11 cellular contexts compared by ENCODE assay signal in the genomic region with DNA sequence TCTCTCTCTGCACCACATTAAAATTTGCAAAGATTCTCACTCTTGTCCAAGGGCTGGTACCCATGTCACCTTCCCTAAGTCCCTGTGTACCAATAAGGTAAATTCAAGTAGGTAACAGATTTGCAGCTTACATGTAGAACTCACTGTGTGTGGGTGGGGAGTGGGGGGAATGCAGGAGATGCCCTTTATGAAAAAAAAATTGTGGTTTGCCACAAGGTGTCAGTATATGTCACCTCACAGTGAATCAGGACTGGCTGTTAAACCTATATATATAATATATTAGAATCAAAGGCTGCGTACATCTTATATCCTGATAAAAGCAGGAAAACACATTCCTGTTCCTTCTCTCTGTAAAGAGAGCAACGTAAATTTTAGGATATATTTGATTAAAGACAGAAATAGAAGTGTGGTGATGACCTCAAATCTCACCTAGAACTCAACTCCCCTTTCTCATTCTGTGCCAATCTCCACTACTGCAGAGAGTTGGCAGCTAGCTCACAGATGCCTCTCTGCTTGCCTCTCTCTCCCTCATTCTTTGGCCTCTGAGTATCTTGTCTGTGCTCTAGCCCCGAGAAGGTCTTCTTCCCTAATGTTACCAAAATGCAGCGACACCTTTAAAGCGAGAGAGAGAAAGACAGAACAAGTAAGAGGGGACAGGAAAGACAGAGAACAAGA. TPM values are rescaled to one million over a fixed set of nuclear protein-coding genes. Genes with fewer than 3 reads are reported as not detected.
DNase-seq lines count a peak whose midpoint lies in the region; ATAC-seq, FAIRE-seq and TF ChIP-seq lines count a peak whose summit lies in the region.
"Had no signal": no experiment of that assay in that cellular context is flagged by ENCODE, and none has a peak within 500 bp of the region (broad histone marks: within the 10 kb centered on the region; RNA-seq: fewer than 3 reads in every experiment).

No MANE protein-coding gene starts in this region.

- no peaks in the 10 kb centered on the region for H3K9me1 ChIP-seq in keratinocyte (ENCODE audit: control insufficient read depth, extremely low read depth, insufficient read depth, low read length)

- peak overlapping the region; percentile 36; the same call in 1 of the 2 replicates for H3K27ac Mint-ChIP-seq in HFFc6
- H3K27ac Mint-ChIP-seq in endothelial cell (ENCODE audit: unreplicated experiment) = no peak overlapping the region
- no peak overlapping the region for H3K27ac Mint-ChIP-seq in natural killer cell treated with Interleukin-12 subunit alpha and Interleukin-12 subunit beta and Interleukin-15 and Interleukin-18, amount 100 ng/mL, for 72 hours

- peak overlapping the region; percentile 90 for H3K4me2 ChIP-seq in keratinocyte (ENCODE audit: control insufficient read depth, extremely low read depth, insufficient read depth, low read depth, low read length)

- FAIRE-seq in keratinocyte (lab: Jason Lieb, UNC) = peak; percentile 51

- no peak overlapping the region for H3K4me3 Mint-ChIP-seq in HFFc6
- no peak overlapping the region for H3K4me3 Mint-ChIP-seq in endothelial cell (ENCODE audit: unreplicated experiment)
- no peak overlapping the region for H3K4me3 Mint-ChIP-seq in natural killer cell treated with Interleukin-12 subunit alpha and Interleukin-12 subunit beta and Interleukin-15 and Interleukin-18, amount 100 ng/mL, for 72 hours

- no peaks in the 10 kb centered on the region for H4K20me1 ChIP-seq in keratinocyte (ENCODE audit: control insufficient read depth, extremely low read depth, insufficient read depth, low read length)

- H3K36me3 ChIP-seq in keratinocyte (ENCODE audit: control insufficient read depth in 2 of 2, extremely low read depth in 1 of 2, insufficient read depth in 2 of 2, low read length in 2 of 2) = no peaks in the 10 kb centered on the region

- peak; percentile 15 for DNase-seq in COR-L47 (lab: John Stamatoyannopoulos, UW)
- no peak for DNase-seq in HFFc6
- peak; percentile 46 for DNase-seq in SW480 (ENCODE audit: low spot score)
- DNase-seq in keratinocyte (ENCODE audit: low read depth, low spot score) = no peak
- DNase-seq in endothelial cell (ENCODE audit: low spot score) = no peak
- no peak for DNase-seq in central memory CD4-positive, alpha-beta T cell
- DNase-seq in NCI-H1436 treated with DMSO at 0.1 percent for 48 hours (lab: John Stamatoyannopoulos, UW) = no peak
- DNase-seq in natural killer cell treated with Interleukin-12 subunit alpha and Interleukin-12 subunit beta and Interleukin-15 and Interleukin-18, amount 100 ng/mL, for 72 hours (ENCODE audit: low spot score) = no peak
- DNase-seq: SIG-M5 had no signal

- H3K4me3 ChIP-seq in keratinocyte (ENCODE audit: control insufficient read depth in 2 of 3, extremely low read depth in 1 of 3, insufficient read depth in 2 of 3, low read depth in 1 of 3, low read length in 3 of 3) = peak overlapping the region; percentile 63 to 75 (median 69)

- H3K4me1 Mint-ChIP-seq in HFFc6 (ENCODE audit: low read depth) (peaks cover 57% of the 10 kb centered on the region), endothelial cell (ENCODE audit: unreplicated experiment) (no peaks in the 10 kb centered on the region)
- peaks cover 0 to 5% of the 10 kb centered on the region in 2 donors for H3K4me1 Mint-ChIP-seq in natural killer cell treated with Interleukin-12 subunit alpha and Interleukin-12 subunit beta and Interleukin-15 and Interleukin-18, amount 100 ng/mL, for 72 hours (ENCODE audit: low read depth in 2 of 2)

- peaks cover 37% of the 10 kb centered on the region for H3K4me1 ChIP-seq in keratinocyte (ENCODE audit: control insufficient read depth, extremely low read depth, insufficient read depth, low read length)

- H3K36me3 Mint-ChIP-seq in HFFc6 (ENCODE audit: low read depth) (peaks cover 8% of the 10 kb centered on the region), endothelial cell (ENCODE audit: low read depth, unreplicated experiment) (no peaks in the 10 kb centered on the region)
- peaks cover 3% of the 10 kb centered on the region for H3K36me3 Mint-ChIP-seq in natural killer cell treated with Interleukin-12 subunit alpha and Interleukin-12 subunit beta and Interleukin-15 and Interleukin-18, amount 100 ng/mL, for 72 hours

- H3K27me3 Mint-ChIP-seq in HFFc6 (ENCODE audit: insufficient read depth) (peaks cover 4% of the 10 kb centered on the region; the same call in 1 of the 2 replicates), endothelial cell (ENCODE audit: unreplicated experiment) (no peaks in the 10 kb centered on the region)
- H3K27me3 Mint-ChIP-seq in natural killer cell treated with Interleukin-12 subunit alpha and Interleukin-12 subunit beta and Interleukin-15 and Interleukin-18, amount 100 ng/mL, for 72 hours = peaks cover 4 to 14% of the 10 kb centered on the region in 2 donors

- peak overlapping the region; percentile 69 for H3K9ac ChIP-seq in keratinocyte (ENCODE audit: control insufficient read depth, extremely low read depth, insufficient read depth, low read length)

- H3K27ac ChIP-seq in keratinocyte (ENCODE audit: control insufficient read depth, insufficient read depth, low read length) = peak overlapping the region; percentile 75

- peaks cover 38% of the 10 kb centered on the region for H3K79me2 ChIP-seq in keratinocyte (ENCODE audit: control insufficient read depth, insufficient read depth, low read length)

- dilution Hi-C loops in keratinocyte (cut with MboI; ENCODE audit: extremely low pct_ligation_motif_present, low sequenced_read_pairs) = no loop called here

- H3K9me3 Mint-ChIP-seq in HFFc6 (peaks cover 4% of the 10 kb centered on the region), endothelial cell (ENCODE audit: unreplicated experiment) (no peaks in the 10 kb centered on the region)
- peaks cover 6% of the 10 kb centered on the region for H3K9me3 Mint-ChIP-seq in natural killer cell treated with Interleukin-12 subunit alpha and Interleukin-12 subunit beta and Interleukin-15 and Interleukin-18, amount 100 ng/mL, for 72 hours

- TF ChIP-seq CTCF in HFFc6 (IDR thresholded peaks at IDR 0.05) (peak; percentile 57), keratinocyte (optimal IDR thresholded peaks at IDR 0.05 in 1 of 3, IDR thresholded peaks at IDR 0.05 in 1 of 3, conservative IDR thresholded peaks at IDR 0.05 in 1 of 3; ENCODE audit: extremely low read depth in 1 of 3, insufficient read depth in 2 of 3, low read length in 3 of 3) (peak; percentile 7 to 37 (median 10)), endothelial cell (IDR thresholded peaks at IDR 0.05; ENCODE audit: unreplicated experiment) (no peak)

- H2AFZ ChIP-seq in keratinocyte (ENCODE audit: control insufficient read depth, low read length) = peak overlapping the region; percentile 4

- no peak for ATAC-seq in natural killer cell treated with Interleukin-12 subunit alpha and Interleukin-12 subunit beta and Interleukin-15 and Interleukin-18, amount 100 ng/mL, for 72 hours

- no peaks in the 10 kb centered on the region for H3K9me3 ChIP-seq in keratinocyte (ENCODE audit: control insufficient read depth, low read depth, low read length)

- no peaks in the 10 kb centered on the region for H3K27me3 ChIP-seq in keratinocyte (ENCODE audit: control insufficient read depth, extremely low read depth, insufficient read depth, low read length)

RNA-seq across cellular contexts. Expression of gene XDH, which starts 0.5 kb away (rescaled TPM):
- total RNA-seq in HFFc6 (2021; fragmentation: NEBNext Ultra II Directional; extraction: Animal tissue kit (Norgen Biotek cat#: 25700)) = 1 to 10 TPM in 5 of 6 experiments, under 1 TPM in 1; 0.88 to 2.0 (median 1.5) TPM
- 27.7 to 55.4 TPM (median 40.6 TPM) in 3 replicates for polyA plus RNA-seq in keratinocyte
- polyA plus RNA-seq in keratinocyte (2011; ENCODE audit: low read depth) = 13.5 TPM
- 29.3 TPM in 2 replicates for polyA plus RNA-seq in keratinocyte (2011; cell fraction: cytosol; rRNA removed)
- 66.9 and 71.0 TPM in 2 replicates for polyA plus RNA-seq in keratinocyte (2011; cell fraction: nucleus; rRNA removed)
- 22.6 and 51.8 TPM in 2 replicates for polyA plus RNA-seq in keratinocyte (2012; ENCODE audit: low replicate concordance)
- polyA minus RNA-seq in keratinocyte = 68.0 to 96.2 TPM (median 90.4 TPM) in 3 replicates
- polyA minus RNA-seq in keratinocyte (2011; cell fraction: cytosol; rRNA and poly(A)+ RNA removed) = 34.3 TPM
- polyA minus RNA-seq in keratinocyte (2011; cell fraction: nucleus; rRNA and poly(A)+ RNA removed) = 42.8 and 74.8 TPM in 2 replicates
- total RNA-seq in endothelial cell (ENCODE audit: unreplicated experiment) = 1.0 TPM
- total RNA-seq in natural killer cell treated with Interleukin-12 subunit alpha and Interleukin-12 subunit beta and Interleukin-15 and Interleukin-18, amount 100 ng/mL, for 72 hours = under 1 TPM in 1 of 2 donors, not detected in 1; 0.08 TPM
- total RNA-seq: dermis microvascular lymphatic vessel endothelial cell, skeletal muscle tissue had no signal

Comparison
In these comparisons a context has a peak if more than half of its experiments do, and no peak if none do; other contexts are left out.
1. DNase-seq: peak in COR-L47 (single experiment) and SW480 (single experiment); none in HFFc6 (single experiment), keratinocyte (single experiment), endothelial cell (single experiment), central memory CD4-positive, alpha-beta T cell (single experiment), NCI-H1436 treated with DMSO at 0.1 percent for 48 hours (single experiment) and natural killer cell treated with Interleukin-12 subunit alpha and Interleukin-12 subunit beta and Interleukin-15 and Interleukin-18, amount 100 ng/mL, for 72 hours (single experiment).